ENCODE assay signal across 21 cellular contexts in genomic region chr18:74526478-74526877, GRCh38. TPM values are rescaled to one million over a fixed set of nuclear protein-coding genes. Genes with fewer than 3 reads are reported as not detected.
"Had no signal": no experiment of that assay in that cellular context is flagged by ENCODE, and none has a peak within 500 bp of the region (broad histone marks: within the 10 kb centered on the region; RNA-seq: fewer than 3 reads in every experiment).

No MANE protein-coding gene starts in this region.

- ATAC-seq: effector memory CD8-positive, alpha-beta T cell; left ventricle myocardium superior; naive thymus-derived CD8-positive, alpha-beta T cell; stimulated activated naive CD8-positive, alpha-beta T cell treated with anti-CD3 and anti-CD28 coated beads, Interleukin-15, Interleukin-2, amounts not matched to agents 100 U/mL and 50 U/mL, for 24 hours had no signal

- H3K9me3 ChIP-seq: esophagus squamous epithelium, neutrophil, sigmoid colon, tibial nerve had no signal

- H3K27ac Mint-ChIP-seq: dendritic cell treated with granulocyte-macrophage colony-stimulating factor and Interleukin-4, amounts not matched to agents 40 ng/mL and 50 ng/mL, for 4 days; effector memory CD8-positive, alpha-beta T cell; naive thymus-derived CD8-positive, alpha-beta T cell had no signal

- H3K4me3 Mint-ChIP-seq: dendritic cell treated with granulocyte-macrophage colony-stimulating factor and Interleukin-4, amounts not matched to agents 40 ng/mL and 50 ng/mL, for 4 days; effector memory CD8-positive, alpha-beta T cell; naive thymus-derived CD8-positive, alpha-beta T cell had no signal

- H3K4me3 ChIP-seq: esophagus squamous epithelium, lung, sigmoid colon, skin epidermis, tibial nerve had no signal

- H3K27me3 ChIP-seq: esophagus squamous epithelium, neutrophil, sigmoid colon, tibial nerve had no signal

- H3K36me3 ChIP-seq: neutrophil, sigmoid colon had no signal

- H3K9me3 Mint-ChIP-seq: dendritic cell treated with granulocyte-macrophage colony-stimulating factor and Interleukin-4, amounts not matched to agents 40 ng/mL and 50 ng/mL, for 4 days; effector memory CD8-positive, alpha-beta T cell had no signal

- H3K4me1 ChIP-seq: esophagus squamous epithelium had no signal

- DNase-seq: cerebellar nuclear complex; effector memory CD8-positive, alpha-beta T cell; esophagus squamous epithelium; foreskin fibroblast; left ventricle myocardium superior; mesendoderm; naive thymus-derived CD8-positive, alpha-beta T cell; stimulated activated CD4-positive, alpha-beta T cell treated with anti-CD3 and anti-CD28 coated beads, Interleukin-2, amount 100 ng/mL, for 48 hours; stimulated activated naive CD8-positive, alpha-beta T cell treated with anti-CD3 and anti-CD28 coated beads, Interleukin-15, Interleukin-2, amounts not matched to agents 100 U/mL and 50 U/mL, for 24 hours had no signal

- H3K27ac ChIP-seq: esophagus squamous epithelium, neutrophil, sigmoid colon, skin epidermis, tibial nerve had no signal

RNA-seq across cellular contexts. Expression of gene CNDP1, which starts 7.8 kb away (rescaled TPM):
- total RNA-seq: epithelial cell of proximal tubule; esophagus squamous epithelium; kidney epithelial cell; left colon; left ventricle myocardium superior; lung; mononuclear cell; naive thymus-derived CD8-positive, alpha-beta T cell; osteoblast; pulmonary artery endothelial cell; sigmoid colon had no signal
- polyA plus RNA-seq: naive thymus-derived CD8-positive, alpha-beta T cell had no signal
